ENCODE assay signal across 8 cellular contexts in the genomic region with DNA sequence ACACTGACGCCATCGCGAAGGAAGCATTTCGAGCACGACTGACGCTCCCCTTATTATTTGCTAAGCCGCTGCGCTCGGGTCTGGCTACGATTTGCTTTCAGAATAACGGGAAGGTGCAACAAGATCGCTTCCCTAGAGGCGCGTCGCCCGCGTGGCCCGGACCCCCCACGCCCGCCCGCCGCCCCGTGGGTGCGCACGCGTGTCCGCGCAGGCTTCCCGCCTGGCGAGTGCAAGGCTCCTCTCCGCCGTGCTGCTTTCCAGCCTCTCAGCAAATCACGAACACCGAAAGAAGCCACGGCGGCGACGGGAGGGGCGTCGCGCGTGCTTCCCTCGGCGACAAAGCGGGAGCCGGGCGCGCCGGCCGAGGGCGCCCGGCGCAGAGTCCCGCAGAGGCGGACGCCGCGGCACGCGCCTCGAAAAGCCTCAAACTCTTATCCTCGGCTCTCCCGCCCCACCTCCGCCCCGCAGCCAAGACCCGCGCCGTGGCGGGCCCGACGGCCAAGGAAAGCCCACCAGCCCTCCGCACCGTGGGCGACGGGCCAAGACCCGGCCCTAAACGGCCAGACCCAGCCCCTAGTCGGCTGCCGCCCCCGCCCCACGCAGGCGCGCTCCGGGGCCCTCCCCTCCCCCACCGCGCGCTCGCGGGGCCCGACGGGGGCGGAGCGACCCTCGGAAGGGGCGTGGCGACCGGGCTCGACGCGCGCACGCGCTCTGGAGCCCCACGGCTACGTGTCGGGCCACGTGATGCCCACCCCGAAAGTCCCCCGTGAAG. TPM values are rescaled to one million over a fixed set of nuclear protein-coding genes. Genes with fewer than 3 reads are reported as not detected.
DNase-seq lines count a peak whose midpoint lies in the region; ATAC-seq and TF ChIP-seq lines count a peak whose summit lies in the region.

No MANE protein-coding gene starts in this region.

- CTCF ChIA-PET in T-cell (lab: Charles Lee), result no interaction called here

- no peaks in the 10 kb centered on the region for H3K36me3 Mint-ChIP-seq in T-cell

- H3K4me3 ChIP-seq in adrenal gland (peak overlapping the region; percentile 38 to 98 (median 73)), heart right ventricle (peak overlapping the region; percentile 48 to 85 (median 74)), transverse colon (peak overlapping the region; percentile 46 to 80 (median 75))

- WGBS in adrenal gland, 4 donors, result 0 to 1% (median 1%) methylated on average over 17 to 109 of the region's 109 CpGs
- 0 to 1% methylated on average over 87 to 109 of the region's 109 CpGs for WGBS in heart right ventricle, 2 donors
- WGBS in transverse colon (ENCODE audit: low coverage in 1 of 2), 2 donors, result 2% methylated on average over 62 of the region's 109 CpGs; no CpG with 5 or more reads in 1 of the 2 donors

- H3K9me3 ChIP-seq in adrenal gland (replicated peaks in 1 of 3), result no peaks in the 10 kb centered on the region
- no peaks in the 10 kb centered on the region for H3K9me3 ChIP-seq in heart right ventricle
- no peaks in the 10 kb centered on the region for H3K9me3 ChIP-seq in transverse colon

- DNase-seq in G401 (ENCODE audit: low spot score), result peak; percentile 83
- DNase-seq in KG1 (lab: John Stamatoyannopoulos, UW), result peak; percentile 79
- DNase-seq in T-cell, result peak; percentile 50 to 93 (median 88)
- DNase-seq in adrenal gland, result peak; percentile 86 to 93 (median 90)
- DNase-seq in heart right ventricle, result peak; percentile 90 to 91
- DNase-seq in posterior cingulate gyrus, result peak; percentile 77 to 98 (median 84)
- peak; percentile 83 for DNase-seq in transverse colon

- H3K36me3 ChIP-seq in adrenal gland (replicated peaks in 1 of 2) (no peaks in the 10 kb centered on the region), heart right ventricle (no peaks in the 10 kb centered on the region), transverse colon (no peaks in the 10 kb centered on the region)

- H3K4me1 Mint-ChIP-seq in T-cell, result peaks cover 26 to 35% (median 33%) of the 10 kb centered on the region in 3 donors

- ATAC-seq in GM21723 (IDR thresholded peaks at IDR 0.05; ENCODE audit: unreplicated experiment) (peak; percentile 53), T-cell (replicated peaks in 1 of 4) (peak; percentile 69 to 78 (median 72)), heart right ventricle (peak; percentile 87 to 96 (median 90))

- TF ChIP-seq CTCF in adrenal gland (IDR thresholded peaks at IDR 0.05), result no peak
- TF ChIP-seq CTCF in heart right ventricle (IDR thresholded peaks at IDR 0.05), result peak in 2 of 9 donors; percentile 6 to 8
- no peak for TF ChIP-seq CTCF in transverse colon (IDR thresholded peaks at IDR 0.05)

- TF ChIP-seq POLR2A in adrenal gland (IDR thresholded peaks at IDR 0.05) (peak; percentile 57 to 83), transverse colon (IDR thresholded peaks at IDR 0.05) (peak; percentile 56)

- H3K27ac ChIP-seq in adrenal gland (peak overlapping the region; percentile 95 to 100 (median 98)), heart right ventricle (peak overlapping the region; percentile 95 to 100 (median 100)), transverse colon (peak overlapping the region; percentile 95 to 99 (median 98))

- no peak for TF ChIP-seq EP300 in transverse colon (IDR thresholded peaks at IDR 0.05; ENCODE audit: low read depth)

- intact Hi-C loops in adrenal gland (cut with DNase I), result loop anchor here (5.0 to 10.0 kb wide), 3 partner anchors 51 to 231 kb away; no protein-coding TSS in a partner anchor
- intact Hi-C loops in heart right ventricle (cut with DNase I), result loop anchor here in 9 of 10 donors (2.0 to 10.0 kb wide), 14 partner anchors 56 to 1511 kb away; no protein-coding TSS in a partner anchor
- intact Hi-C loops in posterior cingulate gyrus (cut with DNase I), result loop anchor here (2.0 to 10.0 kb wide), 7 partner anchors 61 to 1831 kb away; partner anchors contain the start of genes PACRG and PRKN
- intact Hi-C loops in transverse colon (cut with DNase I; ENCODE audit: low total_unique reads), result loop anchor here (10.0 kb wide), 1 partner anchor 551 kb away; no protein-coding TSS in a partner anchor

- peak overlapping the region; percentile 86 to 96 for H3K27ac Mint-ChIP-seq in T-cell

- peaks cover under 1 to 29% of the 10 kb centered on the region in 2 donors for H3K4me1 ChIP-seq in adrenal gland (replicated peaks in 1 of 2)
- peaks cover 0 to 28% (median 13%) of the 10 kb centered on the region in 9 donors for H3K4me1 ChIP-seq in heart right ventricle
- peaks cover 0 to 28% (median 5%) of the 10 kb centered on the region in 4 donors for H3K4me1 ChIP-seq in transverse colon

- H3K27me3 ChIP-seq in adrenal gland, result no peaks in the 10 kb centered on the region
- no peaks in the 10 kb centered on the region for H3K27me3 ChIP-seq in heart right ventricle
- peaks cover 78% of the 10 kb centered on the region for H3K27me3 ChIP-seq in transverse colon

- POLR2A ChIA-PET in T-cell (lab: Charles Lee), result no interaction called here

- in situ Hi-C loops in G401 (cut with HindIII; ENCODE audit: low sequenced_read_pairs) (no loop called here), transverse colon (cut with MboI; ENCODE audit: low pct_ligation_motif_present in 1 of 4, low pct_unique_long_range_greater_than_20kb in 1 of 4, low sequenced_read_pairs in 3 of 4) (no loop called here)

- H3K9me3 Mint-ChIP-seq in T-cell, result no peaks in the 10 kb centered on the region

- peak overlapping the region; percentile 85 to 89 (median 89) for H3K4me3 Mint-ChIP-seq in T-cell

- H3K27me3 Mint-ChIP-seq in T-cell, result no peaks in the 10 kb centered on the region

RNA-seq across cellular contexts. Expression of gene QKI, which starts 1.0 kb away (rescaled TPM):
- 107 and 133 TPM in 2 replicates for total RNA-seq in G401 (2014; rRNA removed; shearing (Covaris generic))
- 10 to 100 TPM; 50.2 to 84.3 (median 52.2) TPM for total RNA-seq in T-cell
- 100 to 1,000 TPM; 107 to 207 (median 153) TPM for total RNA-seq in adrenal gland
- 10 to 100 TPM; 10.3 to 89.5 (median 24.8) TPM for polyA plus RNA-seq in adrenal gland
- total RNA-seq in heart right ventricle, result 100 to 1,000 TPM; 386 to 551 (median 505) TPM
- 10 to 100 TPM; 74.7 to 86.2 TPM for polyA plus RNA-seq in heart right ventricle
- total RNA-seq in transverse colon, result 10 to 100 TPM in 3 of 4 donors, 1 to 10 TPM in 1; 8.4 to 41.8 (median 22.7) TPM

Comparison
In these comparisons a context has a peak if more than half of its experiments do, and no peak if none do; other contexts are left out.
1. Peak in every context shown above with its lines: DNase-seq, ATAC-seq, H3K4me3 ChIP-seq and H3K27ac ChIP-seq.